ENCODE assay signal across 17 cellular contexts in genomic region chrX:66200050-66200664, GRCh38. TPM values are rescaled to one million over a fixed set of nuclear protein-coding genes. Genes with fewer than 3 reads are reported as not detected.
DNase-seq lines count a peak whose midpoint lies in the region; ATAC-seq and TF ChIP-seq lines count a peak whose summit lies in the region.
"Had no signal": no experiment of that assay in that cellular context is flagged by ENCODE, and none has a peak within 500 bp of the region (broad histone marks: within the 10 kb centered on the region; RNA-seq: fewer than 3 reads in every experiment).

No MANE protein-coding gene starts in this region.

- peak; percentile 4 for DNase-seq in activated CD4-positive, alpha-beta T cell treated with anti-CD3 and anti-CD28 coated beads for 36 hours
- DNase-seq in activated CD4-positive, alpha-beta T cell treated with anti-CD3 and anti-CD28 coated beads, Interleukin-2, amount 50 U/mL, for 1 hour: no peak
- DNase-seq in nephron progenitor cell: no peak
- DNase-seq in putamen (ENCODE audit: low spot score): no peak
- no peak for DNase-seq in CD14-positive monocyte (ENCODE audit: low spot score)
- DNase-seq in WERI-Rb-1: no peak
- DNase-seq: activated CD4-positive, alpha-beta T cell treated with anti-CD3 and anti-CD28 coated beads, Interleukin-2, amount 10 ng/mL, durations not matched to agents 24 days and 14 days; DMS153; NCI-H446 treated with DMSO at 0.1 percent for 48 hours had no signal

- H3K36me3 Mint-ChIP-seq in activated CD4-positive, alpha-beta T cell treated with anti-CD3 and anti-CD28 coated beads for 36 hours (ENCODE audit: low read depth): no peaks in the 10 kb centered on the region
- H3K36me3 Mint-ChIP-seq in nephron progenitor cell (ENCODE audit: low read depth) (peaks cover 24% of the 10 kb centered on the region), CD14-positive monocyte (no peaks in the 10 kb centered on the region)

- CTCF ChIA-PET in activated CD4-positive, alpha-beta T cell treated with anti-CD3 and anti-CD28 coated beads for 36 hours (lab: Charles Lee): interaction anchor here (1.3 kb wide), 1 partner anchor 529 kb away, joined by 4 read pairs; no protein-coding TSS in a partner anchor

- no peaks in the 10 kb centered on the region for H3K9me3 Mint-ChIP-seq in activated CD4-positive, alpha-beta T cell treated with anti-CD3 and anti-CD28 coated beads for 36 hours (ENCODE audit: low read depth)
- H3K9me3 Mint-ChIP-seq in nephron progenitor cell: peaks cover 19% of the 10 kb centered on the region
- no peaks in the 10 kb centered on the region for H3K9me3 Mint-ChIP-seq in CD14-positive monocyte
- H3K9me3 Mint-ChIP-seq: activated CD4-positive, alpha-beta T cell treated with anti-CD3 and anti-CD28 coated beads, Interleukin-2, amount 10 ng/mL, durations not matched to agents 24 days and 14 days; effector memory CD8-positive, alpha-beta T cell had no signal

- no peaks in the 10 kb centered on the region for H3K36me3 ChIP-seq in WERI-Rb-1
- H3K36me3 ChIP-seq: ascending aorta, vagina had no signal

- no peak overlapping the region for H3K27ac ChIP-seq in WERI-Rb-1
- H3K27ac ChIP-seq: ascending aorta, hepatocyte, SK-N-MC, vagina had no signal

- H3K27me3 ChIP-seq in WERI-Rb-1 (ENCODE audit: insufficient read depth, low read depth, severe bottlenecking): peaks cover 33% of the 10 kb centered on the region
- H3K27me3 ChIP-seq: ascending aorta, hepatocyte, vagina had no signal

- intact Hi-C loops in activated CD4-positive, alpha-beta T cell treated with anti-CD3 and anti-CD28 coated beads for 36 hours (cut with DNase I, micrococcal nuclease): loop anchor here (2.0 to 10.0 kb wide), 4 partner anchors 207 to 615 kb away; no protein-coding TSS in a partner anchor
- intact Hi-C loops in CD14-positive monocyte (cut with micrococcal nuclease): no loop called here

- H3K4me3 Mint-ChIP-seq in activated CD4-positive, alpha-beta T cell treated with anti-CD3 and anti-CD28 coated beads for 36 hours: no peak overlapping the region
- H3K4me3 Mint-ChIP-seq in nephron progenitor cell (no peak overlapping the region), CD14-positive monocyte (no peak overlapping the region)
- H3K4me3 Mint-ChIP-seq: activated CD4-positive, alpha-beta T cell treated with anti-CD3 and anti-CD28 coated beads, Interleukin-2, amount 10 ng/mL, durations not matched to agents 24 days and 14 days; effector memory CD8-positive, alpha-beta T cell had no signal

- H3K4me3 ChIP-seq in WERI-Rb-1 (ENCODE audit: low read depth, low read length): no peak overlapping the region
- H3K4me3 ChIP-seq: ascending aorta, hepatocyte, SK-N-MC, vagina had no signal

- H3K9me3 ChIP-seq in WERI-Rb-1 (ENCODE audit: severe bottlenecking): no peaks in the 10 kb centered on the region
- H3K9me3 ChIP-seq: ascending aorta, vagina had no signal

- POLR2A ChIA-PET in activated CD4-positive, alpha-beta T cell treated with anti-CD3 and anti-CD28 coated beads for 36 hours (lab: Charles Lee): no interaction called here

- no peak overlapping the region for H3K27ac Mint-ChIP-seq in activated CD4-positive, alpha-beta T cell treated with anti-CD3 and anti-CD28 coated beads for 36 hours
- H3K27ac Mint-ChIP-seq in nephron progenitor cell (peak overlapping the region; percentile 46), CD14-positive monocyte (no peak overlapping the region)
- H3K27ac Mint-ChIP-seq: activated CD4-positive, alpha-beta T cell treated with anti-CD3 and anti-CD28 coated beads, Interleukin-2, amount 10 ng/mL, durations not matched to agents 24 days and 14 days; effector memory CD8-positive, alpha-beta T cell had no signal

- peaks cover 20% of the 10 kb centered on the region for H3K4me1 Mint-ChIP-seq in activated CD4-positive, alpha-beta T cell treated with anti-CD3 and anti-CD28 coated beads for 36 hours
- H3K4me1 Mint-ChIP-seq in nephron progenitor cell: no peaks in the 10 kb centered on the region
- peaks cover 14% of the 10 kb centered on the region for H3K4me1 Mint-ChIP-seq in CD14-positive monocyte

- peak; percentile 85 for ATAC-seq in activated CD4-positive, alpha-beta T cell treated with anti-CD3 and anti-CD28 coated beads for 36 hours
- peak; percentile 69 for ATAC-seq in GM21619 (IDR thresholded peaks at IDR 0.05; ENCODE audit: unreplicated experiment)
- peak; percentile 85 for ATAC-seq in HG03442 (IDR thresholded peaks at IDR 0.05; ENCODE audit: unreplicated experiment)
- ATAC-seq: effector memory CD8-positive, alpha-beta T cell had no signal

- no peaks in the 10 kb centered on the region for H3K27me3 Mint-ChIP-seq in activated CD4-positive, alpha-beta T cell treated with anti-CD3 and anti-CD28 coated beads for 36 hours
- no peaks in the 10 kb centered on the region for H3K27me3 Mint-ChIP-seq in nephron progenitor cell (ENCODE audit: low read depth, poor library complexity)
- H3K27me3 Mint-ChIP-seq in CD14-positive monocyte (ENCODE audit: low read depth in 3 of 3): peaks cover 0 to 19% (median 2%) of the 10 kb centered on the region in 3 donors
- H3K27me3 Mint-ChIP-seq: activated CD4-positive, alpha-beta T cell treated with anti-CD3 and anti-CD28 coated beads, Interleukin-2, amount 10 ng/mL, durations not matched to agents 24 days and 14 days; effector memory CD8-positive, alpha-beta T cell had no signal

- TF ChIP-seq CTCF in nephron progenitor cell (IDR thresholded peaks at IDR 0.05) (no peak), CD14-positive monocyte (IDR thresholded peaks at IDR 0.05) (no peak), WERI-Rb-1 (IDR thresholded peaks at IDR 0.05; ENCODE audit: low read depth, low read length) (no peak)

RNA-seq across cellular contexts. Expression of gene HEPH, which starts 36.1 kb away (rescaled TPM):
- total RNA-seq in activated CD4-positive, alpha-beta T cell treated with anti-CD3 and anti-CD28 coated beads for 36 hours: not detected
- polyA plus RNA-seq in CD14-positive monocyte: not detected
- total RNA-seq: A172; activated CD4-positive, alpha-beta T cell treated with anti-CD3 and anti-CD28 coated beads, Interleukin-2, amount 10 ng/mL, durations not matched to agents 24 days and 14 days had no signal

Comparison
In these comparisons a context has a peak if more than half of its experiments do, and no peak if none do; other contexts are left out.
1. intact Hi-C loops: an anchor here in activated CD4-positive, alpha-beta T cell treated with anti-CD3 and anti-CD28 coated beads for 36 hours (2.0 to 10.0 kb wide); none called in CD14-positive monocyte.